In the genomic region with DNA sequence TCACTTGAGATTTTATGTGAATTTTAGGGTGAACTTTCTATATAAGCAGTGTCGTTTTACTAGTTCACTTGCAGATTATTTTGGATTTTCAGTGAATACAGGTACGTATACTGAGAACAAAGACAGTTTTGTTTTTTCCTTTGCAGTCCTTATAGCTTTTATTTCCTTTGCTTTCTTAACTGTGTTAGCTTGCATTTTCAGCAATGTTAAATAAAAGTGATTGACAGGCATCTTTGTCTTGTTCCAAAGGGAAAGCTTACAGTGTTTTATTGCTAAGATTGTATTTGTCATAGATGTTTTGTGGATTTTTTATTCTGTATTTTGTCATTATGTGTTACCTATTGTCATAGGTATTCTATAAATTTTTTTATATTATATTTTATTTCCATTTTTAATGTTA, we compare ENCODE assay signal across 31 cellular contexts. TPM values are rescaled to one million over a fixed set of nuclear protein-coding genes. Genes with fewer than 3 reads are reported as not detected.
"Had no signal": no experiment of that assay in that cellular context is flagged by ENCODE, and none has a peak within 500 bp of the region (broad histone marks: within the 10 kb centered on the region; RNA-seq: fewer than 3 reads in every experiment).

No MANE protein-coding gene starts in this region.

- DNase-seq: activated CD4-positive, alpha-beta memory T cell treated with anti-CD3 and anti-CD28 coated beads for 36 hours; activated CD4-positive, alpha-beta T cell treated with anti-CD3 and anti-CD28 coated beads for 36 hours; activated CD4-positive, alpha-beta T cell treated with anti-CD3 and anti-CD28 coated beads, Interleukin-2, amount 10 ng/mL, durations not matched to agents 24 days and 14 days; activated CD4-positive, CD25-positive, alpha-beta regulatory T cell; activated CD4-positive, CD25-positive, alpha-beta regulatory T cell treated with anti-CD3 and anti-CD28 coated beads, Interleukin-2, amount 50 U/mL, for 72 hours; activated CD8-positive, alpha-beta memory T cell treated with anti-CD3 and anti-CD28 coated beads, Interleukin-2, amount 10 ng/mL, durations not matched to agents 7 days and 5 days; activated CD8-positive, alpha-beta memory T cell treated with anti-CD3 and anti-CD28 coated beads, Interleukin-2, amount 50 U/mL, for 4 hours; activated CD8-positive, alpha-beta T cell treated with anti-CD3 and anti-CD28 coated beads, Interleukin-2, amount 10 ng/mL, durations not matched to agents 7 days and 5 days; activated effector memory CD4-positive, alpha-beta T cell treated with Interleukin-2 at 50 U/mL for 16 hours; activated gamma-delta T cell treated with Interleukin-2 at 50 U/mL for 16 hours; activated naive CD4-positive, alpha-beta T cell treated with anti-CD3 and anti-CD28 coated beads for 36 hours; activated naive CD8-positive, alpha-beta T cell treated with anti-CD3 and anti-CD28 coated beads, Interleukin-2, amount 10 ng/mL, durations not matched to agents 7 days and 5 days; activated T-cell treated with anti-CD3 and anti-CD28 coated beads, Interleukin-2, amount 50 U/mL, for 1 hour; anterior cingulate cortex; brain microvascular endothelial cell; cortex of kidney; dermis blood vessel endothelial cell; effector CD4-positive, alpha-beta T cell; effector memory CD8-positive, alpha-beta T cell; erythroblast; foreskin keratinocyte; gastrocnemius medialis; glutamatergic neuron; heart left ventricle; T-helper 1 cell; T-helper 2 cell had no signal

- H3K27me3 ChIP-seq: brain microvascular endothelial cell, esophagus muscularis mucosa, foreskin keratinocyte, gastrocnemius medialis, heart left ventricle had no signal

- H3K27ac ChIP-seq: brain microvascular endothelial cell, esophagus muscularis mucosa, foreskin keratinocyte, gastrocnemius medialis, heart left ventricle had no signal

- H3K4me1 ChIP-seq: esophagus muscularis mucosa, foreskin keratinocyte, gastrocnemius medialis, heart left ventricle had no signal

- ATAC-seq: activated CD4-positive, alpha-beta T cell treated with anti-CD3 and anti-CD28 coated beads for 36 hours; activated CD8-positive, alpha-beta memory T cell treated with anti-CD3 and anti-CD28 coated beads, Interleukin-2, amount 10 ng/mL, durations not matched to agents 7 days and 5 days; activated CD8-positive, alpha-beta T cell treated with anti-CD3 and anti-CD28 coated beads, Interleukin-2, amount 10 ng/mL, durations not matched to agents 7 days and 5 days; activated T-helper 17 cell treated with anti-CD3 and anti-CD28 coated beads, Interleukin-2, amount 50 U/mL, for 72 hours; effector memory CD8-positive, alpha-beta T cell; foreskin keratinocyte; gastrocnemius medialis; heart left ventricle had no signal

- FAIRE-seq: astrocyte, bronchial epithelial cell had no signal

- H3K9me3 ChIP-seq: esophagus muscularis mucosa, gastrocnemius medialis, heart left ventricle had no signal

- H3K4me3 ChIP-seq: esophagus muscularis mucosa, gastrocnemius medialis, heart left ventricle had no signal

RNA-seq across cellular contexts. Expression of a gene that starts 53.3 kb away (rescaled TPM):
- total RNA-seq: astrocyte, bronchial epithelial cell, cerebellum, dermis blood vessel endothelial cell, foreskin keratinocyte, gastrocnemius medialis had no signal
- polyA plus RNA-seq: foreskin keratinocyte, heart left ventricle had no signal
